Comparison of ENCODE assay signal across 4 cellular contexts in genomic region chr4:167934216-167934615, GRCh38.
"Had no signal": no experiment of that assay in that cellular context is flagged by ENCODE, and none has a peak within 500 bp of the region (broad histone marks: within the 10 kb centered on the region; RNA-seq: fewer than 3 reads in every experiment).

No MANE protein-coding gene starts in this region.

- H2AFZ ChIP-seq: GM23338 had no signal

- H3K4me3 ChIP-seq: GM23338, K562 had no signal

- H3K4me2 ChIP-seq: GM23338 had no signal

- ATAC-seq: GM23338, K562 had no signal

- DNase-seq: HCEC 1CT, IMR-90 had no signal
